ENCODE assay signal across 14 cellular contexts in the genomic region with DNA sequence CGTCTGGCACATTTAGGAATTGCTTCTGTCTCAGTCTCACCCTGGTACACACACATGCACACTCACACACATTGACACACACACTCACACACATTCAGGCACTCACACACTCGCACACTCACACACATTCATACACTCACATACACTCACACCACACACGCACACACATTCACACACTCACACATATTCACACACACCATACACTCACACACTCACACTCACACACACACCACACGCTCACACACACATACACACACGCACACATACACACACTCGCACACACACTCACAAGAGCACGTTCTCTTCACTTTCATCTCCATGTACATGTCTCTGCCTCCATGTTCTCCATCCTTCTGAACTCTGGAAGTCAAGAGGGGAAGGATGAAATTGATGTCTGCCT. TPM values are rescaled to one million over a fixed set of nuclear protein-coding genes. Genes with fewer than 3 reads are reported as not detected.
A peak's percentile ranks its signal among the peaks of the same experiment; 100 is the strongest.
DNase-seq lines count a peak whose midpoint lies in the region; ATAC-seq and TF ChIP-seq lines count a peak whose summit lies in the region.
"Had no signal": no experiment of that assay in that cellular context is flagged by ENCODE, and none has a peak within 500 bp of the region (broad histone marks: within the 10 kb centered on the region; RNA-seq: fewer than 3 reads in every experiment).

No MANE protein-coding gene starts in this region.

- H2BK120ac ChIP-seq in mesendoderm (ENCODE audit: low read depth, low read length), result no peak overlapping the region

- H3K27me3 ChIP-seq in mesendoderm (ENCODE audit: insufficient read depth, low read length, poor library complexity), result no peaks in the 10 kb centered on the region
- H3K27me3 ChIP-seq in MG63, result no peaks in the 10 kb centered on the region
- no peaks in the 10 kb centered on the region for H3K27me3 ChIP-seq in PC-3 (ENCODE audit: low read length)

- no peak for DNase-seq in activated naive CD8-positive, alpha-beta T cell treated with anti-CD3 and anti-CD28 coated beads, Interleukin-2, amount 50 U/mL, for 24 hours
- DNase-seq in WTC11 (ENCODE audit: low spot score) (no peak), mesendoderm (no peak), activated gamma-delta T cell treated with Interleukin-2 at 50 U/mL for 16 hours (no peak), MG63 (no peak), PC-3 (no peak)
- DNase-seq: ACHN; C1 segment of cervical spinal cord; Calu3; CD4-positive, alpha-beta T cell; DMS 273 treated with DMSO at 0.1 percent for 48 hours; GM23248; H7 had no signal

- H3K18ac ChIP-seq in mesendoderm (ENCODE audit: low read length), result no peak overlapping the region

- H3K27ac ChIP-seq in mesendoderm (ENCODE audit: low read depth, low read length) (no peak overlapping the region), PC-3 (ENCODE audit: low read length) (no peak overlapping the region)
- H3K27ac ChIP-seq: GM23248 had no signal

- H3K4me2 ChIP-seq in mesendoderm (ENCODE audit: low read length), result no peak overlapping the region
- no peak overlapping the region for H3K4me2 ChIP-seq in PC-3 (ENCODE audit: low read length)

- H2AK5ac ChIP-seq in mesendoderm (ENCODE audit: low read length), result peak overlapping the region; percentile 38

- H3K79me1 ChIP-seq in mesendoderm (ENCODE audit: low read length), result no peaks in the 10 kb centered on the region

- H3K9ac ChIP-seq in mesendoderm (ENCODE audit: low read length) (no peak overlapping the region), PC-3 (ENCODE audit: low read length) (no peak overlapping the region)
- H3K9ac ChIP-seq: GM23248 had no signal

- H3K9me3 ChIP-seq in MG63 (no peaks in the 10 kb centered on the region), PC-3 (ENCODE audit: low read length) (no peaks in the 10 kb centered on the region)

- H2BK5ac ChIP-seq in mesendoderm (ENCODE audit: low read length), result no peak overlapping the region

- no peaks in the 10 kb centered on the region for H3K9me2 ChIP-seq in PC-3 (replicated peaks; ENCODE audit: low read length)

- no peaks in the 10 kb centered on the region for H3K36me3 ChIP-seq in mesendoderm (ENCODE audit: control insufficient read depth, insufficient read depth, low read length)
- H3K36me3 ChIP-seq in MG63, result no peaks in the 10 kb centered on the region
- H3K36me3 ChIP-seq in PC-3 (ENCODE audit: low read depth, low read length), result no peaks in the 10 kb centered on the region; the same call in 1 of the 2 replicates

- no peak overlapping the region for H3K56ac ChIP-seq in mesendoderm (ENCODE audit: low read length)

- BruUV-seq in PC-3 (replicated peaks; lab: Mats Ljungman, UMichigan), result no TSS peak

- H3K4me3 ChIP-seq in mesendoderm (ENCODE audit: low read length), result no peak overlapping the region
- no peak overlapping the region for H3K4me3 ChIP-seq in MG63
- H3K4me3 ChIP-seq in PC-3 (ENCODE audit: low read length), result no peak overlapping the region
- H3K4me3 ChIP-seq: GM23248 had no signal

- peaks cover 12% of the 10 kb centered on the region for H3K27me3 Mint-ChIP-seq in activated naive CD8-positive, alpha-beta T cell
- peaks cover 20% of the 10 kb centered on the region for H3K27me3 Mint-ChIP-seq in activated naive CD8-positive, alpha-beta T cell treated with anti-CD3 and anti-CD28 coated beads, Interleukin-2, amount 50 U/mL, for 24 hours
- H3K27me3 Mint-ChIP-seq in WTC11 (ENCODE audit: low read depth), result peaks cover 79% of the 10 kb centered on the region

- H3K79me2 ChIP-seq in mesendoderm (ENCODE audit: control insufficient read depth, insufficient read depth, low read length) (no peaks in the 10 kb centered on the region), PC-3 (ENCODE audit: low read length) (no peaks in the 10 kb centered on the region)

- intact Hi-C loops in PC-3 (cut with micrococcal nuclease), result no loop called here

- whole genome bisulfite sequencing in mesendoderm (ENCODE audit: extremely low coverage, insufficient coverage, low lambda C conversion rate), result 100% methylated on average over 6 of the region's 7 CpGs

- no peak overlapping the region for H2BK15ac ChIP-seq in mesendoderm (replicated peaks; ENCODE audit: low read depth)

- TF ChIP-seq CTCF in WTC11 (IDR thresholded peaks at IDR 0.05) (no peak), PC-3 (conservative IDR thresholded peaks at IDR 0.05; ENCODE audit: low read depth, low read length) (no peak)

- CTCF ChIA-PET in WTC11 (lab: Charles Lee), result interaction anchor here (1.8 to 2.1 kb wide), 3 partner anchors 10 to 207 kb away, joined by 6 to 11 read pairs (median 7); a partner anchor contains a TSS
- CTCF ChIA-PET in PC-3 (lab: Charles Lee), result no interaction called here

- H3K4me1 ChIP-seq in mesendoderm (ENCODE audit: control insufficient read depth, low read depth, low read length), result no peaks in the 10 kb centered on the region
- peaks cover 5% of the 10 kb centered on the region for H3K4me1 ChIP-seq in PC-3 (ENCODE audit: insufficient read depth, low read length)

- peaks cover 4% of the 10 kb centered on the region for H3F3A ChIP-seq in PC-3 (ENCODE audit: low read length, unreplicated experiment)

- no peak overlapping the region for H4K5ac ChIP-seq in mesendoderm (ENCODE audit: low read length)

- no peak for ATAC-seq in activated naive CD8-positive, alpha-beta T cell treated with anti-CD3 and anti-CD28 coated beads, Interleukin-2, amount 50 U/mL, for 24 hours
- ATAC-seq in WTC11 (no peak), PC-3 (no peak)

- no peak overlapping the region for H3K23ac ChIP-seq in mesendoderm (ENCODE audit: low read length)

- H3K4me3 Mint-ChIP-seq in activated naive CD8-positive, alpha-beta T cell, result no peak overlapping the region
- H3K4me3 Mint-ChIP-seq in activated naive CD8-positive, alpha-beta T cell treated with anti-CD3 and anti-CD28 coated beads, Interleukin-2, amount 50 U/mL, for 24 hours, result no peak overlapping the region
- no peak overlapping the region for H3K4me3 Mint-ChIP-seq in WTC11
- H3K4me3 Mint-ChIP-seq: CD4-positive, alpha-beta T cell had no signal

- no peak overlapping the region for H4K8ac ChIP-seq in mesendoderm (ENCODE audit: low read depth, low read length)

- H4K20me1 ChIP-seq in PC-3 (ENCODE audit: low read length), result no peaks in the 10 kb centered on the region

- H3K36me3 Mint-ChIP-seq in activated naive CD8-positive, alpha-beta T cell, result no peaks in the 10 kb centered on the region
- H3K36me3 Mint-ChIP-seq in activated naive CD8-positive, alpha-beta T cell treated with anti-CD3 and anti-CD28 coated beads, Interleukin-2, amount 50 U/mL, for 24 hours (ENCODE audit: low read depth), result no peaks in the 10 kb centered on the region
- no peaks in the 10 kb centered on the region for H3K36me3 Mint-ChIP-seq in WTC11

- H2AFZ ChIP-seq in PC-3 (ENCODE audit: low read length), result no peak overlapping the region
- H2AFZ ChIP-seq: GM23248 had no signal

- peak overlapping the region; percentile 13 for H3K27ac Mint-ChIP-seq in activated naive CD8-positive, alpha-beta T cell
- H3K27ac Mint-ChIP-seq in activated naive CD8-positive, alpha-beta T cell treated with anti-CD3 and anti-CD28 coated beads, Interleukin-2, amount 50 U/mL, for 24 hours, result no peak overlapping the region
- no peak overlapping the region for H3K27ac Mint-ChIP-seq in WTC11
- H3K27ac Mint-ChIP-seq: CD4-positive, alpha-beta T cell had no signal

- no peak overlapping the region for H3K4ac ChIP-seq in mesendoderm (ENCODE audit: low read depth, low read length)

- POLR2A ChIA-PET in WTC11 (lab: Charles Lee), result no interaction called here
- POLR2A ChIA-PET in PC-3 (lab: Charles Lee; ENCODE audit: unreplicated experiment), result no interaction called here

- H3K9me3 Mint-ChIP-seq in activated naive CD8-positive, alpha-beta T cell (ENCODE audit: low read depth), result no peaks in the 10 kb centered on the region
- no peaks in the 10 kb centered on the region for H3K9me3 Mint-ChIP-seq in activated naive CD8-positive, alpha-beta T cell treated with anti-CD3 and anti-CD28 coated beads, Interleukin-2, amount 50 U/mL, for 24 hours
- H3K9me3 Mint-ChIP-seq in WTC11, result no peaks in the 10 kb centered on the region
- H3K9me3 Mint-ChIP-seq: CD4-positive, alpha-beta T cell had no signal

- H3K4me1 Mint-ChIP-seq in activated naive CD8-positive, alpha-beta T cell (ENCODE audit: low read depth), result peaks cover 21% of the 10 kb centered on the region
- H3K4me1 Mint-ChIP-seq in activated naive CD8-positive, alpha-beta T cell treated with anti-CD3 and anti-CD28 coated beads, Interleukin-2, amount 50 U/mL, for 24 hours, result peaks cover 19% of the 10 kb centered on the region
- peaks cover 22% of the 10 kb centered on the region for H3K4me1 Mint-ChIP-seq in WTC11

TF ChIP-seq in WTC11, 78 proteins besides CTCF, POLR2A, EP300 and RAD21:
- TF ChIP-seq, protein P1, sequence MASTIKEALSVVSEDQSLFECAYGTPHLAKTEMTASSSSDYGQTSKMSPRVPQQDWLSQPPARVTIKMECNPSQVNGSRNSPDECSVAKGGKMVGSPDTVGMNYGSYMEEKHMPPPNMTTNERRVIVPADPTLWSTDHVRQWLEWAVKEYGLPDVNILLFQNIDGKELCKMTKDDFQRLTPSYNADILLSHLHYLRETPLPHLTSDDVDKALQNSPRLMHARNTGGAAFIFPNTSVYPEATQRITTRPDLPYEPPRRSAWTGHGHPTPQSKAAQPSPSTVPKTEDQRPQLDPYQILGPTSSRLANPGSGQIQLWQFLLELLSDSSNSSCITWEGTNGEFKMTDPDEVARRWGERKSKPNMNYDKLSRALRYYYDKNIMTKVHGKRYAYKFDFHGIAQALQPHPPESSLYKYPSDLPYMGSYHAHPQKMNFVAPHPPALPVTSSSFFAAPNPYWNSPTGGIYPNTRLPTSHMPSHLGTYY (CRISPR knock-in tag; IDR thresholded peaks at IDR 0.05), result no peak
- TF ChIP-seq, protein P2, sequence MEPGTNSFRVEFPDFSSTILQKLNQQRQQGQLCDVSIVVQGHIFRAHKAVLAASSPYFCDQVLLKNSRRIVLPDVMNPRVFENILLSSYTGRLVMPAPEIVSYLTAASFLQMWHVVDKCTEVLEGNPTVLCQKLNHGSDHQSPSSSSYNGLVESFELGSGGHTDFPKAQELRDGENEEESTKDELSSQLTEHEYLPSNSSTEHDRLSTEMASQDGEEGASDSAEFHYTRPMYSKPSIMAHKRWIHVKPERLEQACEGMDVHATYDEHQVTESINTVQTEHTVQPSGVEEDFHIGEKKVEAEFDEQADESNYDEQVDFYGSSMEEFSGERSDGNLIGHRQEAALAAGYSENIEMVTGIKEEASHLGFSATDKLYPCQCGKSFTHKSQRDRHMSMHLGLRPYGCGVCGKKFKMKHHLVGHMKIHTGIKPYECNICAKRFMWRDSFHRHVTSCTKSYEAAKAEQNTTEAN (CRISPR knock-in tag; IDR thresholded peaks at IDR 0.05), result peak; percentile 92; the same call in 1 of the 2 replicates

RNA-seq across cellular contexts. Expression of a gene that starts 23.1 kb away (rescaled TPM):
- total RNA-seq in WTC11 (2021) (19.2 to 27.5 TPM (median 26.3 TPM) in 3 replicates), PC-3 (2014; rRNA removed) (69.8 and 93.5 TPM in 2 replicates)
- polyA plus RNA-seq in mesendoderm (2013, experiment 1 of 2), result 13.5 TPM
- polyA plus RNA-seq in mesendoderm (2013, experiment 2 of 2), result 13.2 TPM
- total RNA-seq in MG63 (2014; rRNA removed; shearing (Covaris generic); ENCODE audit: low replicate concordance), result 33.1 and 48.3 TPM in 2 replicates
